ENCODE assay signal across 16 cellular contexts in the genomic region with DNA sequence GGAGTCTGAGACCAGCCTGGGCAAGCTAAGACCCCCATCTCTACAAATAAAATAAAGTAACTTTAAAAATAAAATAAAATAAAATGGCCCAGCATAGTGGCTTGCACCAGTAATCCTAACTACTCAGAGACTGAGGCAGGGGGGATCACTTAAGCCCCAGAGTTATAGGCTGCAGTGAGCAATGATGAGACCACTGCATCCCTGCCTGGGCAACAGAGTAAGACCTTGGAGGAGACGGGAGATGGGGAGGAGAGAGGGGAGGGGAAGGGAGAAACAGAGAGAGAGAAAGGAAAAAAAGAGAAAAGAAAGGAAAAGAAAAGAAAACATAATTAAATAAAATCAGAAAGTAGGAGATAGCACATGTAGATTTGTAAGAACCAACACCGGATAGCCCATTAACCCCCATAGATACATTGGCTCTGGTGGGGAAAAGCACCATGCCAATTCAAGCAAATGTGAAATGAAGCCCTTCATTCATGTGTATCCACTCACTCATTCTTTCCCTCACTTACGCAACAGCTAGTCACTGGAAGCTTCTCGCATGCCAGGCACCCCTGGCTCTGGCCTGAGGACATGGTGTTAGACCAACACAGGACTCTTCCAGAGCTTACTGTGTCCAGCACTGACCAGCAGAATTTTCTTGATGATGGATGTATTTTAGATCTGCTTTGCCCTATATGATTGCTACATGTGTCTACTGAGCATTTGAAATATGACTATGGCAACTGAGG.
A peak's percentile ranks its signal among the peaks of the same experiment; 100 is the strongest.
DNase-seq lines count a peak whose midpoint lies in the region; ATAC-seq and TF ChIP-seq lines count a peak whose summit lies in the region.
"Had no signal": no experiment of that assay in that cellular context is flagged by ENCODE, and none has a peak within 500 bp of the region (broad histone marks: within the 10 kb centered on the region; RNA-seq: fewer than 3 reads in every experiment).

No MANE protein-coding gene starts in this region.

- H3K27me3 ChIP-seq in endodermal cell (ENCODE audit: control insufficient read depth, insufficient read depth, low read length, poor library complexity, severe bottlenecking) (no peaks in the 10 kb centered on the region), mesenchymal stem cell (ENCODE audit: control insufficient read depth in 1 of 2, insufficient read depth in 1 of 2, low read length in 2 of 2) (no peaks in the 10 kb centered on the region)
- H3K27me3 ChIP-seq: gastroesophageal sphincter, upper lobe of left lung had no signal

- peaks cover 20% of the 10 kb centered on the region for H3K4me1 ChIP-seq in endodermal cell (ENCODE audit: control insufficient read depth, insufficient read depth, low read length)
- peaks cover 4% of the 10 kb centered on the region for H3K4me1 ChIP-seq in mesenchymal stem cell (ENCODE audit: control insufficient read depth, insufficient read depth, low read depth, low read length)

- H2BK120ac ChIP-seq in mesenchymal stem cell (ENCODE audit: low read depth, low read length), result no peak overlapping the region

- H3K27ac ChIP-seq in endodermal cell (ENCODE audit: low read depth, low read length) (no peak overlapping the region), mesenchymal stem cell (ENCODE audit: low read length, poor library complexity, severe bottlenecking) (no peak overlapping the region)
- H3K27ac ChIP-seq: gastroesophageal sphincter, upper lobe of left lung had no signal

- H3K4me3 ChIP-seq in endodermal cell (ENCODE audit: low read length) (no peak overlapping the region), mesenchymal stem cell (ENCODE audit: insufficient read depth in 1 of 2, low read depth in 1 of 2, low read length in 2 of 2) (no peak overlapping the region)
- H3K4me3 ChIP-seq: gastroesophageal sphincter, upper lobe of left lung had no signal

- peaks cover 12% of the 10 kb centered on the region for H3K9me3 Mint-ChIP-seq in endodermal cell

- H2AK5ac ChIP-seq in mesenchymal stem cell (ENCODE audit: low read length, severe bottlenecking), result no peak overlapping the region

- 95 to 100% methylated on average over 2 to 3 of the region's 4 CpGs for WGBS in endodermal cell (ENCODE audit: insufficient coverage in 1 of 2, insufficient read length in 1 of 2), 2 experiments
- 98% methylated on average over 3 of the region's 4 CpGs for WGBS in mesenchymal stem cell

- peaks cover 15% of the 10 kb centered on the region for H3K79me1 ChIP-seq in mesenchymal stem cell (replicated peaks; ENCODE audit: low read length, poor library complexity, severe bottlenecking)

- TF ChIP-seq CTCF in endodermal cell (conservative IDR thresholded peaks at IDR 0.05), result no peak

- H3K4me1 Mint-ChIP-seq in endodermal cell, result peaks cover 53% of the 10 kb centered on the region
- H3K4me1 Mint-ChIP-seq: B cell had no signal

- no peak overlapping the region for H3K18ac ChIP-seq in mesenchymal stem cell (ENCODE audit: low read depth in 1 of 2, low read length in 2 of 2)

- H3K4me2 ChIP-seq in mesenchymal stem cell (ENCODE audit: low read length, poor library complexity, severe bottlenecking), result no peak overlapping the region

- no peak overlapping the region for H2BK15ac ChIP-seq in mesenchymal stem cell (ENCODE audit: low read depth, poor library complexity, severe bottlenecking)

- H3K36me3 ChIP-seq in endodermal cell (ENCODE audit: control insufficient read depth, insufficient read depth, low read length) (no peaks in the 10 kb centered on the region), mesenchymal stem cell (ENCODE audit: control insufficient read depth in 1 of 2, insufficient read depth in 2 of 2, low read depth in 1 of 2, low read length in 2 of 2) (no peaks in the 10 kb centered on the region)
- H3K36me3 ChIP-seq: gastroesophageal sphincter, upper lobe of left lung had no signal

- no peak overlapping the region for H2BK5ac ChIP-seq in mesenchymal stem cell (ENCODE audit: low read depth, low read length, poor library complexity, severe bottlenecking)

- H3K14ac ChIP-seq in mesenchymal stem cell (ENCODE audit: low read length in 2 of 2), result no peak overlapping the region

- no peak overlapping the region for H3K4ac ChIP-seq in mesenchymal stem cell (ENCODE audit: low read depth in 1 of 2, low read length in 2 of 2)

- in situ Hi-C loops in Caki2 (cut with HindIII; ENCODE audit: low pct_unique_long_range_greater_than_20kb, low sequenced_read_pairs), result no loop called here

- H3K23ac ChIP-seq in mesenchymal stem cell (ENCODE audit: low read length in 2 of 2), result no peak overlapping the region

- H4K91ac ChIP-seq in mesenchymal stem cell (ENCODE audit: low read length), result no peak overlapping the region

- no peak overlapping the region for H2BK12ac ChIP-seq in mesenchymal stem cell (ENCODE audit: low read length in 2 of 2)

- DNase-seq in Caki2 (ENCODE audit: low read depth), result peak; percentile 27
- DNase-seq in M059J (ENCODE audit: low read depth), result peak; percentile 55
- no peak for DNase-seq in endodermal cell
- peak; percentile 51 for DNase-seq in mesenchymal stem cell
- DNase-seq in NOMO-1 treated with DMSO at 0.1 percent for 48 hours (lab: John Stamatoyannopoulos, UW; ENCODE audit: unreplicated experiment), result no peak
- no peak for DNase-seq in stimulated activated CD4-positive, alpha-beta T cell treated with anti-CD3 and anti-CD28 coated beads, Interleukin-4, amount 100 ng/mL, for 1 hour
- no peak for DNase-seq in NCI-H446 (lab: John Stamatoyannopoulos, UW)
- DNase-seq: activated CD4-positive, alpha-beta T cell treated with anti-CD3 and anti-CD28 coated beads, Interleukin-2, amount 50 U/mL, for 4 hours; anterior cingulate cortex; NCI-H1417 treated with DMSO at 0.1 percent for 48 hours; stimulated activated CD4-positive, alpha-beta T cell treated with anti-CD3 and anti-CD28 coated beads, Interleukin-2, amount 100 ng/mL, for 24 hours; upper lobe of left lung had no signal

- peaks cover 6% of the 10 kb centered on the region for H3K9me3 ChIP-seq in endodermal cell (ENCODE audit: control insufficient read depth, low read length)
- no peaks in the 10 kb centered on the region for H3K9me3 ChIP-seq in mesenchymal stem cell (ENCODE audit: control insufficient read depth, low read length)
- H3K9me3 ChIP-seq: upper lobe of left lung had no signal

- H3K9ac ChIP-seq in endodermal cell (ENCODE audit: extremely low read depth, low read length, poor library complexity, severe bottlenecking), result no peak overlapping the region
- H3K9ac ChIP-seq in mesenchymal stem cell (ENCODE audit: low read length), result no peak overlapping the region

- peak overlapping the region; percentile 9 for H3K4me3 Mint-ChIP-seq in endodermal cell
- H3K4me3 Mint-ChIP-seq: B cell; T-helper 2 cell treated with Interferon-gamma antibody and Interleukin-4, amounts not matched to agents 5 μg/mL and 100 μg/mL, for 36 hours had no signal

- no peak overlapping the region for H4K8ac ChIP-seq in mesenchymal stem cell (ENCODE audit: low read length)

- peak overlapping the region; percentile 57 for H3K27ac Mint-ChIP-seq in endodermal cell
- H3K27ac Mint-ChIP-seq: B cell; T-helper 2 cell treated with Interferon-gamma antibody and Interleukin-4, amounts not matched to agents 5 μg/mL and 100 μg/mL, for 36 hours had no signal

- H2AFZ ChIP-seq in mesenchymal stem cell (ENCODE audit: low read depth, low read length), result no peak overlapping the region

- H3K27me3 Mint-ChIP-seq in endodermal cell (ENCODE audit: insufficient read depth), result no peaks in the 10 kb centered on the region
- H3K27me3 Mint-ChIP-seq: B cell had no signal

- ATAC-seq in HG03139 (IDR thresholded peaks at IDR 0.05; ENCODE audit: unreplicated experiment), result no peak
- ATAC-seq: gastroesophageal sphincter had no signal

- no peaks in the 10 kb centered on the region for H3K36me3 Mint-ChIP-seq in endodermal cell (ENCODE audit: low read depth)

Comparison
In these comparisons a context has a peak if more than half of its experiments do, and no peak if none do; other contexts are left out.
1. DNase-seq: peak in Caki2 (single experiment), M059J (single experiment) and mesenchymal stem cell (single experiment); none in endodermal cell (single experiment), NOMO-1 treated with DMSO at 0.1 percent for 48 hours (single experiment), stimulated activated CD4-positive, alpha-beta T cell treated with anti-CD3 and anti-CD28 coated beads, Interleukin-4, amount 100 ng/mL, for 1 hour (single experiment) and NCI-H446 (0 of 2).